ENCODE assay signal across 32 cellular contexts in the genomic region with DNA sequence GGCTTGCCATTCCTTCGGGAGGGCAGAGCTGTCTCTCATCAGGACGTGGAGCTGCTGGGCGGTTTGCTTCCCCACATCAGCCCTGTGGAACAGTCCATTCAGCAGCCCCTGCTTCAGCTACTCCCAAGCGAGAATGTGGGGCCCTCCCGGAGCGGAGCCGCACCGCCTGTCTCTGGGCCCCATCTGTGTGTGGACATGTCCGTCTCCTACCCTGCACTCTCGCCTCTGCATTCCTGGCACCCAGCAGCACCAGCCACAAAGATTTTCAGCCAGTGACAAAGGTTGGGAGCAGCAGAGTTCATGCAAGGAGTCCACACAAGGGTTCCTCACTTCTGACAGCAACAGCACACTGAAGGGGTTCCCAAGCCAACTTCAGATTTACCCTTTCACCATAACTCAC.
"Had no signal": no experiment of that assay in that cellular context is flagged by ENCODE, and none has a peak within 500 bp of the region (broad histone marks: within the 10 kb centered on the region; RNA-seq: fewer than 3 reads in every experiment).

No MANE protein-coding gene starts in this region.

- ATAC-seq: PC-3, Right ventricle myocardium inferior, SK-N-SH treated with all-trans-retinoic acid at 6 μM for 48 hours, T-cell had no signal

- H3K27ac Mint-ChIP-seq: activated CD4-positive, alpha-beta memory T cell treated with anti-CD3 and anti-CD28 coated beads, Interleukin-2, amount 10 ng/mL, durations not matched to agents 7 days and 5 days; activated naive CD4-positive, alpha-beta T cell treated with anti-CD3 and anti-CD28 coated beads, Interleukin-2, amount 10 ng/mL, durations not matched to agents 7 days and 5 days; activated naive CD8-positive, alpha-beta T cell treated with anti-CD3 and anti-CD28 coated beads for 36 hours; activated T-cell treated with anti-CD3 and anti-CD28 coated beads, Interleukin-2, amount 50 U/mL, for 24 hours; activated T-helper 1 cell treated with anti-CD3 and anti-CD28 coated beads, Interleukin-12 subunit alpha, Interleukin-12 subunit beta, Interleukin-2, Interleukin-4 antibody, amounts not matched to agents 30 ng/mL and 10 ng/mL and 1 ng/mL, durations not matched to agents 14 hours and 24 hours and 36 hours; T-cell had no signal

- H3K4me3 Mint-ChIP-seq: activated CD4-positive, alpha-beta memory T cell treated with anti-CD3 and anti-CD28 coated beads, Interleukin-2, amount 10 ng/mL, durations not matched to agents 7 days and 5 days; activated naive CD4-positive, alpha-beta T cell treated with anti-CD3 and anti-CD28 coated beads, Interleukin-2, amount 10 ng/mL, durations not matched to agents 7 days and 5 days; activated naive CD8-positive, alpha-beta T cell treated with anti-CD3 and anti-CD28 coated beads for 36 hours; activated T-cell treated with anti-CD3 and anti-CD28 coated beads, Interleukin-2, amount 50 U/mL, for 24 hours; activated T-helper 1 cell treated with anti-CD3 and anti-CD28 coated beads, Interleukin-12 subunit alpha, Interleukin-12 subunit beta, Interleukin-2, Interleukin-4 antibody, amounts not matched to agents 30 ng/mL and 10 ng/mL and 1 ng/mL, durations not matched to agents 14 hours and 24 hours and 36 hours; IgD-negative memory B cell; T-cell had no signal

- H3K27me3 ChIP-seq: brain microvascular endothelial cell had no signal

- DNase-seq: activated CD4-positive, alpha-beta memory T cell treated with anti-CD3 and anti-CD28 coated beads, Interleukin-2, amount 10 ng/mL, durations not matched to agents 7 days and 5 days; activated CD4-positive, alpha-beta T cell treated with anti-CD3 and anti-CD28 coated beads for 1 hour; activated CD4-positive, alpha-beta T cell treated with anti-CD3 and anti-CD28 coated beads for 48 hours; activated CD4-positive, CD25-positive, alpha-beta regulatory T cell; activated gamma-delta T cell treated with Interleukin-2 at 50 U/mL for 16 hours; activated naive CD4-positive, alpha-beta T cell treated with anti-CD3 and anti-CD28 coated beads, Interleukin-2, amount 10 ng/mL, durations not matched to agents 7 days and 5 days; activated naive CD8-positive, alpha-beta T cell treated with anti-CD3 and anti-CD28 coated beads for 36 hours; activated T-cell treated with anti-CD3 and anti-CD28 coated beads, Interleukin-2, amount 50 U/mL, for 24 hours; amniotic stem cell; aorta; brain microvascular endothelial cell; Karpas-422; KBM-7; NCI-H1105 treated with DMSO at 0.1 percent for 48 hours; NCI-H1436; NCI-H1694; NCI-H1930; NCI-H2081 treated with DMSO at 0.1 percent for 48 hours; NCI-H345; NCI-H524 treated with DMSO at 0.1 percent for 48 hours; NK-92 treated with Interleukin-12 subunit alpha and Interleukin-12 subunit beta, amount 100 ng/mL, for 24 hours; PC-3; SIG-M5; T-cell; T-helper 2 cell; T-helper 9 cell; WERI-Rb-1 had no signal

- H3K4me1 Mint-ChIP-seq: activated CD4-positive, alpha-beta memory T cell treated with anti-CD3 and anti-CD28 coated beads, Interleukin-2, amount 10 ng/mL, durations not matched to agents 7 days and 5 days; activated naive CD4-positive, alpha-beta T cell treated with anti-CD3 and anti-CD28 coated beads, Interleukin-2, amount 10 ng/mL, durations not matched to agents 7 days and 5 days; activated naive CD8-positive, alpha-beta T cell treated with anti-CD3 and anti-CD28 coated beads for 36 hours; T-cell had no signal

- H3K27ac ChIP-seq: brain microvascular endothelial cell, RWPE1, WERI-Rb-1 had no signal

- H3K27me3 Mint-ChIP-seq: activated CD4-positive, alpha-beta memory T cell treated with anti-CD3 and anti-CD28 coated beads, Interleukin-2, amount 10 ng/mL, durations not matched to agents 7 days and 5 days; activated naive CD4-positive, alpha-beta T cell treated with anti-CD3 and anti-CD28 coated beads, Interleukin-2, amount 10 ng/mL, durations not matched to agents 7 days and 5 days; activated naive CD8-positive, alpha-beta T cell treated with anti-CD3 and anti-CD28 coated beads for 36 hours; activated T-cell treated with anti-CD3 and anti-CD28 coated beads, Interleukin-2, amount 50 U/mL, for 24 hours; IgD-negative memory B cell; T-cell had no signal

- H3K9me3 Mint-ChIP-seq: activated CD4-positive, alpha-beta memory T cell treated with anti-CD3 and anti-CD28 coated beads, Interleukin-2, amount 10 ng/mL, durations not matched to agents 7 days and 5 days; activated naive CD4-positive, alpha-beta T cell treated with anti-CD3 and anti-CD28 coated beads, Interleukin-2, amount 10 ng/mL, durations not matched to agents 7 days and 5 days; activated naive CD8-positive, alpha-beta T cell treated with anti-CD3 and anti-CD28 coated beads for 36 hours; activated T-cell treated with anti-CD3 and anti-CD28 coated beads, Interleukin-2, amount 50 U/mL, for 24 hours; activated T-helper 1 cell treated with anti-CD3 and anti-CD28 coated beads, Interleukin-12 subunit alpha, Interleukin-12 subunit beta, Interleukin-2, Interleukin-4 antibody, amounts not matched to agents 30 ng/mL and 10 ng/mL and 1 ng/mL, durations not matched to agents 14 hours and 24 hours and 36 hours; IgD-negative memory B cell; T-cell had no signal
